8 cellular contexts compared by ENCODE assay signal in genomic region chr1:156119503-156120209, GRCh38. TPM values are rescaled to one million over a fixed set of nuclear protein-coding genes. Genes with fewer than 3 reads are reported as not detected.
DNase-seq lines count a peak whose midpoint lies in the region; ATAC-seq and TF ChIP-seq lines count a peak whose summit lies in the region.

No MANE protein-coding gene starts in this region.

- H3K4me1 Mint-ChIP-seq in naive B cell = peaks cover 18 to 33% (median 24%) of the 10 kb centered on the region in 3 donors

- H3K27ac Mint-ChIP-seq in naive B cell = peak overlapping the region in 2 of 6 donors; percentile 69 to 94

- peak; percentile 24; the same call in 1 of the 3 replicates for TF ChIP-seq CTCF in GM12872 (IDR thresholded peaks at IDR 0.05; ENCODE audit: insufficient read depth, low read depth, low read length)

- peaks cover 0 to 8% of the 10 kb centered on the region in 2 donors for H3K36me3 Mint-ChIP-seq in naive B cell

- peak; percentile 28 to 55 for ATAC-seq in naive B cell (ENCODE audit: low read depth in 2 of 2)
- no peak for ATAC-seq in GM19324 (IDR thresholded peaks at IDR 0.05; ENCODE audit: low FRiP score, unreplicated experiment)
- no peak for ATAC-seq in GM21576 (IDR thresholded peaks at IDR 0.05; ENCODE audit: unreplicated experiment)
- ATAC-seq in HG03108 (IDR thresholded peaks at IDR 0.05; ENCODE audit: unreplicated experiment) = no peak
- no peak for ATAC-seq in HG02623 (IDR thresholded peaks at IDR 0.05; ENCODE audit: unreplicated experiment)

- H3K9me3 Mint-ChIP-seq in naive B cell = no peaks in the 10 kb centered on the region

- no peak overlapping the region for H3K4me3 Mint-ChIP-seq in naive B cell

- DNase-seq in RPMI7951 (ENCODE audit: low read depth) (peak; percentile 90), dedifferentiated amniotic fluid mesenchymal stem cell (ENCODE audit: extremely low spot score) (peak; percentile 46), naive B cell (no peak)

- H3K27me3 Mint-ChIP-seq in naive B cell = peaks cover 45 to 69% (median 68%) of the 10 kb centered on the region in 3 donors

RNA-seq across cellular contexts. Expression of gene LMNA, which starts 5.1 kb away (rescaled TPM):
- 919 and 1,055 TPM in 2 replicates for total RNA-seq in RPMI7951 (2014; rRNA removed; shearing (Covaris generic))
- 1 to 10 TPM in 4 of 6 donors, under 1 TPM in 2; 0.33 to 3.0 (median 1.4) TPM for polyA plus RNA-seq in naive B cell (ENCODE audit: low read depth in 6 of 6)

RNA-seq across cellular contexts. Expression of gene SEMA4A, which starts 33.7 kb away (rescaled TPM):
- 0.20 and 0.36 TPM in 2 replicates for total RNA-seq in RPMI7951 (2014; rRNA removed; shearing (Covaris generic))
- 10 to 100 TPM; 23.3 to 37.3 (median 29.5) TPM for polyA plus RNA-seq in naive B cell (ENCODE audit: low read depth in 6 of 6)

RNA-seq across cellular contexts. Expression of gene MEX3A, which starts 37.4 kb away (rescaled TPM):
- total RNA-seq in RPMI7951 (2014; rRNA removed; shearing (Covaris generic)) = 2.1 and 2.4 TPM in 2 replicates
- under 1 TPM in 2 of 6 donors, not detected in 4; 0.05 to 0.13 TPM for polyA plus RNA-seq in naive B cell (ENCODE audit: low read depth in 6 of 6)

RNA-seq across cellular contexts. Expression of gene RAB25, which starts 58.7 kb away (rescaled TPM):
- not detected in 2 replicates for total RNA-seq in RPMI7951 (2014; rRNA removed; shearing (Covaris generic))
- polyA plus RNA-seq in naive B cell (ENCODE audit: low read depth in 6 of 6) = not detected

Comparison
In these comparisons a context has a peak if more than half of its experiments do, and no peak if none do; other contexts are left out.
1. ATAC-seq: peak in naive B cell (2 of 2); none in GM19324 (single experiment), GM21576 (single experiment), HG03108 (single experiment) and HG02623 (single experiment).